Comparison of ENCODE assay signal across 15 cellular contexts in the genomic region with DNA sequence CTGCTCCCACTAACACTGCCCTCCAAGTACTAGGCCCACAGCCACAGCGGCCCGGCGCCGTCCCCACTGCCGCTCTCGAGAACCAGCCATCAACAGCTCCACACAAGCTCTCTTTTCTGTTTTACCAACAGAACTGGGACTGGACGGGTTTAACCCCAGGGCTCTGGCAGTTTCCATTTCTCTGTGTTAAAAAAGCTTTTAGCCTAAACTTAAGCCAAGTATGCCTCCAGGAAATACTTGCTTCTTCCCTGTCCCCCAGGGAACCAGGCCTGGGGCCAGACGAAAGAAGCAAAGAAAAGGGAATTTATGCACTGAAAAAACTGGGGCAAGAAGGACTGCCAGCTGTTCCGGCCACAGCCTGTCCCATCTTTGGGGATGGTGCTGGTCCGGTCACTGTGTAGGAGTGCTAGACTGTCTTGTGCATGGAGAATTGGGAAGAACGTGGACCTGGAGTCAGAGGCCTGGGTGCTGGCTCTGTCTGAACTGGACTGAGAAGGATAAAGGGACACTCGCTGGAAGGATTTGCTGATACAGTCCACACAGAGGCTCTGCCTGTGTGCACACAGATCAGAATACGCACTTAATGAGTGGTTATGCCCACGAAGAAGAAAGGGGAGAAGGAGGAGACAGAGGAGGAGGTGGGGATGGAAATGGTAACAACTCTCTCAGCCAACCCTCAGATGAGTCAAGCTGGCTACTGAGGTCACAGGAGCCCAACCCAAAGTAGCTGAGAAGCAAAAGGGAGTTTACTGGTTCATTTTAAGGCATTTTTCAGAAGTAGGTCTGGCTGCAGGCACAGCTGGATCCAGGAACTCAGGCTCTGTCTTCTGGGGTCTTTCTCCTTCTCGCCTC.
DNase-seq lines count a peak whose midpoint lies in the region; ATAC-seq and TF ChIP-seq lines count a peak whose summit lies in the region.
"Had no signal": no experiment of that assay in that cellular context is flagged by ENCODE, and none has a peak within 500 bp of the region (broad histone marks: within the 10 kb centered on the region; RNA-seq: fewer than 3 reads in every experiment).

No MANE protein-coding gene starts in this region.

- H3K4me1 ChIP-seq in breast epithelium (peaks cover 0 to 6% of the 10 kb centered on the region in 2 donors), aorta (ENCODE audit: control insufficient read depth in 1 of 2, insufficient read depth in 2 of 2, low read length in 2 of 2) (no peaks in the 10 kb centered on the region), lower lobe of right lung (no peaks in the 10 kb centered on the region)

- no peak overlapping the region for H3K4me3 Mint-ChIP-seq in MCF 10A (ENCODE audit: unreplicated experiment)
- H3K4me3 Mint-ChIP-seq: activated CD4-positive, alpha-beta memory T cell treated with anti-CD3 and anti-CD28 coated beads for 36 hours; type B pancreatic cell had no signal

- BruUV-seq in MCF 10A (replicated peaks; lab: Mats Ljungman, UMichigan): no TSS peak

- CTCF ChIA-PET in MCF 10A (lab: Yijun Ruan, JAX): interaction anchor here (0.6 kb wide), 1 partner anchor 98 kb away, joined by 4 read pairs; no protein-coding TSS in a partner anchor

- H3K9me3 ChIP-seq in breast epithelium (no peaks in the 10 kb centered on the region), aorta (ENCODE audit: control insufficient read depth, low read length) (no peaks in the 10 kb centered on the region), lower lobe of right lung (no peaks in the 10 kb centered on the region), WERI-Rb-1 (ENCODE audit: severe bottlenecking) (no peaks in the 10 kb centered on the region)

- POLR2A ChIA-PET in MCF 10A (lab: Yijun Ruan, JAX): no interaction called here

- 10 to 14% methylated on average over 15 of the region's 15 CpGs for WGBS in aorta, 2 donors

- H3K27ac ChIP-seq in breast epithelium (peak overlapping the region; percentile 55 to 61), aorta (ENCODE audit: low read depth in 1 of 2, low read length in 2 of 2) (peak overlapping the region in 1 of 2 donors; percentile 76), lower lobe of right lung (no peak overlapping the region), WERI-Rb-1 (no peak overlapping the region)
- H3K27ac ChIP-seq: 22Rv1 had no signal

- TF ChIP-seq POLR2A in breast epithelium (IDR thresholded peaks at IDR 0.05): no peak

- no peaks in the 10 kb centered on the region for H3K36me3 Mint-ChIP-seq in MCF 10A (ENCODE audit: insufficient read depth, unreplicated experiment)
- H3K36me3 Mint-ChIP-seq: activated CD4-positive, alpha-beta memory T cell treated with anti-CD3 and anti-CD28 coated beads for 36 hours; type B pancreatic cell had no signal

- DNase-seq in breast epithelium (ENCODE audit: low spot score in 2 of 2) (no peak), MCF 10A (ENCODE audit: unreplicated experiment) (no peak), foreskin fibroblast (peak; percentile 16 to 38), nucleus accumbens (lab: John Stamatoyannopoulos, UW) (peak in 44 of 56 donors; percentile 6 to 83 (median 42)), aorta (peak; percentile 64 to 72), lower lobe of right lung (no peak), WERI-Rb-1 (no peak)
- DNase-seq in activated naive CD4-positive, alpha-beta T cell (lab: John Stamatoyannopoulos, UW): no peak
- DNase-seq: activated CD4-positive, alpha-beta memory T cell treated with anti-CD3 and anti-CD28 coated beads for 36 hours; effector memory CD4-positive, alpha-beta T cell; GDM1; NCI-H1092 had no signal

- H3K4me3 ChIP-seq in breast epithelium (no peak overlapping the region), foreskin fibroblast (ENCODE audit: low read depth in 1 of 2, low read length in 2 of 2) (no peak overlapping the region), aorta (ENCODE audit: low read length in 2 of 2) (no peak overlapping the region), lower lobe of right lung (no peak overlapping the region), WERI-Rb-1 (ENCODE audit: low read depth, low read length) (no peak overlapping the region)

- intact Hi-C loops in breast epithelium (cut with DNase I; ENCODE audit: low total_unique reads): loop anchor here (5.0 kb wide), 1 partner anchor 1178 kb away; no protein-coding TSS in a partner anchor
- intact Hi-C loops in MCF 10A (cut with micrococcal nuclease): no loop called here
- intact Hi-C loops in aorta (cut with DNase I): loop anchor here (5.0 to 10.0 kb wide), 2 partner anchors 217 to 299 kb away; no protein-coding TSS in a partner anchor
- intact Hi-C loops in lower lobe of right lung (cut with DNase I): no loop called here

- ATAC-seq in aorta (ENCODE audit: low FRiP score) (peak; percentile 61), lower lobe of right lung (no peak)

- no peaks in the 10 kb centered on the region for H3K4me1 Mint-ChIP-seq in MCF 10A (ENCODE audit: insufficient read depth, unreplicated experiment)

- H3K27me3 Mint-ChIP-seq in MCF 10A (ENCODE audit: insufficient read depth, unreplicated experiment): peaks cover 37% of the 10 kb centered on the region

- no peak overlapping the region for H3K27ac Mint-ChIP-seq in MCF 10A (ENCODE audit: low read depth, unreplicated experiment)
- H3K27ac Mint-ChIP-seq: activated CD4-positive, alpha-beta memory T cell treated with anti-CD3 and anti-CD28 coated beads for 36 hours; progenitor cell of endocrine pancreas; type B pancreatic cell had no signal

- peaks cover 2% of the 10 kb centered on the region for H3K9me3 Mint-ChIP-seq in MCF 10A (ENCODE audit: unreplicated experiment)
- H3K9me3 Mint-ChIP-seq: activated CD4-positive, alpha-beta memory T cell treated with anti-CD3 and anti-CD28 coated beads for 36 hours had no signal

- TF ChIP-seq CTCF in breast epithelium (IDR thresholded peaks at IDR 0.05) (no peak), MCF 10A (IDR thresholded peaks at IDR 0.05; ENCODE audit: unreplicated experiment) (no peak), foreskin fibroblast (IDR thresholded peaks at IDR 0.05; ENCODE audit: low read depth, low read length) (no peak), lower lobe of right lung (IDR thresholded peaks at IDR 0.05) (no peak), WERI-Rb-1 (IDR thresholded peaks at IDR 0.05; ENCODE audit: low read depth, low read length) (no peak)

- H3K27me3 ChIP-seq in breast epithelium (no peaks in the 10 kb centered on the region), aorta (ENCODE audit: control insufficient read depth in 1 of 2, insufficient read depth in 2 of 2, low read length in 1 of 2) (no peaks in the 10 kb centered on the region), lower lobe of right lung (ENCODE audit: low read depth) (no peaks in the 10 kb centered on the region), WERI-Rb-1 (ENCODE audit: insufficient read depth, low read depth, severe bottlenecking) (no peaks in the 10 kb centered on the region)

- H3K36me3 ChIP-seq in breast epithelium: no peaks in the 10 kb centered on the region
- H3K36me3 ChIP-seq in aorta (ENCODE audit: control insufficient read depth in 1 of 2, insufficient read depth in 2 of 2, low read length in 1 of 2): no peaks in the 10 kb centered on the region
- H3K36me3 ChIP-seq in lower lobe of right lung: no peaks in the 10 kb centered on the region
- no peaks in the 10 kb centered on the region for H3K36me3 ChIP-seq in WERI-Rb-1

Comparison
In these comparisons a context has a peak if more than half of its experiments do, and no peak if none do; other contexts are left out.
1. intact Hi-C loops: an anchor here in breast epithelium (5.0 kb wide) and aorta (5.0 to 10.0 kb wide); none called in MCF 10A and lower lobe of right lung.
2. DNase-seq: peak in foreskin fibroblast (2 of 2), nucleus accumbens (44 of 56) and aorta (2 of 2); none in breast epithelium (0 of 2), MCF 10A (single experiment), lower lobe of right lung (single experiment), activated naive CD4-positive, alpha-beta T cell (0 of 4) and WERI-Rb-1 (single experiment).
3. H3K27ac ChIP-seq: peak in breast epithelium (2 of 2); none in lower lobe of right lung (single experiment) and WERI-Rb-1 (single experiment).